Comparison of ENCODE assay signal across 27 cellular contexts in the genomic region with DNA sequence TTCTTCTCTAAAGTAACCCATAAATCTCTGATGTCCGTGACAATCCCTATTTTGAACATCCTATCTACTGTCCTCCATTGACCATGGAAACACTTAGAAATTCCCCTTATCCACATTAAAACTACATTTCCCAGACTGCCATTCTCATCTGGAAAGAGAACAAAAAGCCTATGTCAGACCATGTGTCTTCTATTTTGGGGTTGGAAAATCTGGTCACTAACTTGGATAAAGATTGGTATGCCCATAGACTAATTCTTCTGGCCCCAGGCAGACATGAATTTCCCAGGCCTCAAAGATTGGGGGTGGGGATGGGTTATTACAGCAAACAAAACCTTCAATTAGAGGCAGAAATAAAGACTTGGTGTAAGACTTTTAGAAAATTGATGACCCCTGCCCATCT. TPM values are rescaled to one million over a fixed set of nuclear protein-coding genes. Genes with fewer than 3 reads are reported as not detected.
DNase-seq lines count a peak whose midpoint lies in the region; FAIRE-seq and TF ChIP-seq lines count a peak whose summit lies in the region.
"Had no signal": no experiment of that assay in that cellular context is flagged by ENCODE, and none has a peak within 500 bp of the region (broad histone marks: within the 10 kb centered on the region; RNA-seq: fewer than 3 reads in every experiment).

No MANE protein-coding gene starts in this region.

- no peak overlapping the region for H3K14ac ChIP-seq in H1 (ENCODE audit: insufficient read length)

- no peak overlapping the region for H2BK15ac ChIP-seq in H1 (ENCODE audit: low read length)

- 81% methylated on average over 1 of the region's 1 CpG; no CpG with 5 or more reads in 1 of the 2 experiments for WGBS in H1 (ENCODE audit: extremely low coverage in 1 of 2, insufficient coverage in 1 of 2, insufficient read length in 1 of 2, insufficient replicate concordance in 2 of 2, low coverage in 1 of 2, low lambda C conversion rate in 2 of 2, missing lambda C conversion rate in 1 of 2), 2 experiments
- 100% methylated on average over 1 of the region's 1 CpG for WGBS in mesodermal cell (ENCODE audit: insufficient coverage in 2 of 2), 2 experiments

- no peak overlapping the region for H3K56ac ChIP-seq in H1 (replicated peaks; ENCODE audit: insufficient read length, low read depth, low read length)

- CTCF ChIA-PET in H1 (lab: Charles Lee; ENCODE audit: partially characterized antibody) = interaction anchor here (1.2 to 21.7 kb wide), 5 partner anchors 7 to 119 kb away, joined by 3 to 858 read pairs (median 12); a partner anchor contains a TSS

- no peak overlapping the region for H2BK20ac ChIP-seq in H1 (ENCODE audit: low read length)

- H3K27me3 Mint-ChIP-seq in endothelial cell (ENCODE audit: unreplicated experiment) = peaks cover 11% of the 10 kb centered on the region

- no peak overlapping the region for H3K4me3 Mint-ChIP-seq in endothelial cell (ENCODE audit: unreplicated experiment)
- H3K4me3 Mint-ChIP-seq: activated naive CD8-positive, alpha-beta T cell treated with anti-CD3 and anti-CD28 coated beads, Interleukin-2, amount 10 ng/mL, durations not matched to agents 7 days and 5 days; CD8-positive, alpha-beta T cell; memory B cell; T-helper 1 cell treated with Interleukin-12 subunit alpha and Interleukin-12 subunit beta and Interleukin-4 antibody, amounts not matched to agents 30 μg/mL and 1 μg/mL, for 36 hours; WTC11 had no signal

- H3K9me3 ChIP-seq in H1 (ENCODE audit: insufficient read depth in 2 of 2, low read depth in 1 of 2, low read length in 1 of 2) = no peaks in the 10 kb centered on the region; a peak in 1 of 4 replicates
- no peaks in the 10 kb centered on the region for H3K9me3 ChIP-seq in mesodermal cell (ENCODE audit: control insufficient read depth, low read length)
- H3K9me3 ChIP-seq in BE2C = no peaks in the 10 kb centered on the region
- H3K9me3 ChIP-seq: esophagus muscularis mucosa, HAP-1, psoas muscle had no signal

- no peak overlapping the region for H4K91ac ChIP-seq in H1 (replicated peaks; ENCODE audit: insufficient read length, low read length)

- H4K5ac ChIP-seq in H1 (ENCODE audit: insufficient read length, low read depth, low read length) = no peak overlapping the region

- POLR2A ChIA-PET in H1 (lab: Charles Lee; ENCODE audit: partially characterized antibody) = interaction anchor here (2.1 to 5.0 kb wide), 2 partner anchors 26 to 49 kb away, joined by 5 to 41 read pairs; no protein-coding TSS in a partner anchor

- no peak for TF ChIP-seq EP300 in H1 (IDR thresholded peaks at IDR 0.05; ENCODE audit: borderline replicate concordance in 1 of 2, low read depth in 2 of 2, low read length in 2 of 2)

- H3K23me2 ChIP-seq in H1 (ENCODE audit: low read depth, low read length) = peaks cover 5% of the 10 kb centered on the region

- no peaks in the 10 kb centered on the region for H3K36me3 ChIP-seq in ACC112 (ENCODE audit: insufficient read depth, low read length)
- no peaks in the 10 kb centered on the region for H3K36me3 ChIP-seq in H1 (ENCODE audit: control insufficient read depth in 2 of 4, insufficient read depth in 4 of 4, low read length in 3 of 4)
- no peaks in the 10 kb centered on the region for H3K36me3 ChIP-seq in mesodermal cell (ENCODE audit: control insufficient read depth, insufficient read depth, low read length)
- no peaks in the 10 kb centered on the region for H3K36me3 ChIP-seq in BE2C
- H3K36me3 ChIP-seq: cardiac muscle cell, esophagus muscularis mucosa, HAP-1 had no signal

- H3K4ac ChIP-seq in H1 (replicated peaks; ENCODE audit: insufficient read length, low read depth, low read length) = no peak overlapping the region

- H2AK5ac ChIP-seq in H1 (ENCODE audit: low read depth, low read length) = no peak overlapping the region

- peaks cover 9% of the 10 kb centered on the region for H3K4me1 Mint-ChIP-seq in endothelial cell (ENCODE audit: unreplicated experiment)
- H3K4me1 Mint-ChIP-seq: memory B cell had no signal

- H3K4me1 ChIP-seq in ACC112 (ENCODE audit: control insufficient read depth, insufficient read depth, low read length, unreplicated experiment) (peaks cover 49% of the 10 kb centered on the region), H1 (replicated peaks in 1 of 4; ENCODE audit: control insufficient read depth in 3 of 4, insufficient read depth in 4 of 4, low read length in 3 of 4) (peaks cover 3 to 11% (median 5%) of the 10 kb centered on the region in 4 experiments; a peak in 6 of 7 replicates), mesodermal cell (ENCODE audit: control insufficient read depth, insufficient read depth, low read length, poor library complexity, severe bottlenecking) (peaks cover 51% of the 10 kb centered on the region), BE2C (no peaks in the 10 kb centered on the region)

- H2BK12ac ChIP-seq in H1 (ENCODE audit: low read depth, low read length) = no peak overlapping the region

- H3K23ac ChIP-seq in H1 (ENCODE audit: insufficient read length) = no peak overlapping the region

- no peak overlapping the region for H3K4me2 ChIP-seq in H1 (ENCODE audit: insufficient read depth in 1 of 2, low read depth in 2 of 2, low read length in 2 of 2)

- no peak overlapping the region for H2BK120ac ChIP-seq in H1 (replicated peaks; ENCODE audit: low read depth, low read length)

- H2AFZ ChIP-seq in ACC112 (ENCODE audit: low read length, unreplicated experiment) (no peak overlapping the region), H1 (ENCODE audit: low read length) (no peak overlapping the region)

- H3K18ac ChIP-seq in H1 (ENCODE audit: extremely low read depth, low read length) = no peak overlapping the region

- no peak overlapping the region for H2BK5ac ChIP-seq in H1 (ENCODE audit: low read depth, low read length)

- H3K27me3 ChIP-seq in ACC112 (ENCODE audit: insufficient read depth, low read length) (no peaks in the 10 kb centered on the region), H1 (replicated peaks in 1 of 4; ENCODE audit: control insufficient read depth in 3 of 4, extremely low read depth in 1 of 4, insufficient read depth in 3 of 4, low read length in 3 of 4) (no peaks in the 10 kb centered on the region), BE2C (no peaks in the 10 kb centered on the region)
- H3K27me3 ChIP-seq: cardiac muscle cell, esophagus muscularis mucosa had no signal

- H3K9ac ChIP-seq in H1 (replicated peaks in 1 of 4; ENCODE audit: extremely low read depth in 1 of 4, low read depth in 3 of 4, low read length in 3 of 4) = no peak overlapping the region

- H3K79me1 ChIP-seq in H1 (ENCODE audit: low read depth, low read length) = no peaks in the 10 kb centered on the region

- H3K79me2 ChIP-seq in ACC112 (ENCODE audit: control insufficient read depth, insufficient read depth, low read length, unreplicated experiment) = no peaks in the 10 kb centered on the region
- no peaks in the 10 kb centered on the region for H3K79me2 ChIP-seq in H1 (ENCODE audit: control insufficient read depth in 1 of 2, insufficient read depth in 2 of 2, low read length in 2 of 2)

- FAIRE-seq in H1 (lab: Jason Lieb, UNC) = no peak
- FAIRE-seq: kidney had no signal

- H3K27ac ChIP-seq in ACC112 (ENCODE audit: low read depth, low read length) (peak overlapping the region; percentile 96), H1 (ENCODE audit: low read depth, low read length) (no peak overlapping the region), mesodermal cell (ENCODE audit: low read depth, low read length, severe bottlenecking) (peak overlapping the region; percentile 16)
- H3K27ac ChIP-seq: cardiac muscle cell, esophagus muscularis mucosa, psoas muscle had no signal

- no peak for TF ChIP-seq POLR2A in H1 (IDR thresholded peaks at IDR 0.05; ENCODE audit: control extremely low read depth in 1 of 2, low read depth in 2 of 2, low read length in 2 of 2)

- TF ChIP-seq CTCF in H1 (IDR thresholded peaks at IDR 0.05; ENCODE audit: control extremely low read depth in 1 of 3, insufficient read depth in 1 of 3, low read depth in 1 of 3, low read length in 3 of 3) (no peak), endothelial cell (IDR thresholded peaks at IDR 0.05; ENCODE audit: unreplicated experiment) (no peak), BE2C (IDR thresholded peaks at IDR 0.05; ENCODE audit: low read depth, low read length) (no peak)

- H3K27ac Mint-ChIP-seq in endothelial cell (ENCODE audit: unreplicated experiment) = no peak overlapping the region
- H3K27ac Mint-ChIP-seq: activated naive CD8-positive, alpha-beta T cell treated with anti-CD3 and anti-CD28 coated beads, Interleukin-2, amount 10 ng/mL, durations not matched to agents 7 days and 5 days; CD8-positive, alpha-beta T cell; memory B cell; T-helper 1 cell treated with Interleukin-12 subunit alpha and Interleukin-12 subunit beta and Interleukin-4 antibody, amounts not matched to agents 30 μg/mL and 1 μg/mL, for 36 hours; WTC11 had no signal

- H3K9me3 Mint-ChIP-seq in endothelial cell (ENCODE audit: unreplicated experiment) = no peaks in the 10 kb centered on the region
- H3K9me3 Mint-ChIP-seq: activated naive CD8-positive, alpha-beta T cell treated with anti-CD3 and anti-CD28 coated beads, Interleukin-2, amount 10 ng/mL, durations not matched to agents 7 days and 5 days; CD8-positive, alpha-beta T cell; memory B cell; T-helper 1 cell treated with Interleukin-12 subunit alpha and Interleukin-12 subunit beta and Interleukin-4 antibody, amounts not matched to agents 30 μg/mL and 1 μg/mL, for 36 hours; WTC11 had no signal

- no peak overlapping the region for H4K8ac ChIP-seq in H1 (ENCODE audit: extremely low read depth, insufficient read depth, low read length)

- H4K20me1 ChIP-seq in H1 (replicated peaks in 1 of 2; ENCODE audit: control insufficient read depth in 1 of 2, insufficient read depth in 2 of 2, low read length in 2 of 2) = no peaks in the 10 kb centered on the region

- no peak overlapping the region for H3K4me3 ChIP-seq in ACC112 (ENCODE audit: low read depth, low read length)
- no peak overlapping the region for H3K4me3 ChIP-seq in H1 (ENCODE audit: extremely low read depth in 1 of 4, insufficient read depth in 2 of 4, low read depth in 3 of 4, low read length in 4 of 4)
- H3K4me3 ChIP-seq in mesodermal cell (ENCODE audit: extremely low read depth, insufficient read depth, low read length, poor library complexity, severe bottlenecking) = no peak overlapping the region
- H3K4me3 ChIP-seq in BE2C (ENCODE audit: low read depth, low read length) = no peak overlapping the region
- H3K4me3 ChIP-seq: cardiac muscle cell, esophagus muscularis mucosa, HAP-1, psoas muscle had no signal

- peak; percentile 55 for DNase-seq in NCI-H2227 (lab: John Stamatoyannopoulos, UW; ENCODE audit: unreplicated experiment)
- DNase-seq in H1 (ENCODE audit: low read depth in 1 of 2, low spot score in 2 of 2) = no peak
- no peak for DNase-seq in 8988T
- no peak for DNase-seq in endothelial cell (ENCODE audit: low spot score)
- DNase-seq in BE2C = no peak
- DNase-seq in retina = no peak
- DNase-seq: activated naive CD8-positive, alpha-beta T cell treated with anti-CD3 and anti-CD28 coated beads, Interleukin-2, amount 10 ng/mL, durations not matched to agents 7 days and 5 days; CD8-positive, alpha-beta T cell; DMS79; hippocampal formation; KG1; kidney; NCI-H1048; NCI-H2081 treated with DMSO at 0.1 percent for 48 hours; NCI-H524; Right ventricle myocardium superior had no signal

- no peak for TF ChIP-seq RAD21 in H1 (IDR thresholded peaks at IDR 0.05 in 1 of 2, conservative IDR thresholded peaks at IDR 0.05 in 1 of 2; ENCODE audit: low read depth in 2 of 2, low read length in 2 of 2)

- H3K36me3 Mint-ChIP-seq in endothelial cell (ENCODE audit: low read depth, unreplicated experiment) = peaks cover 5% of the 10 kb centered on the region
- H3K36me3 Mint-ChIP-seq: activated naive CD8-positive, alpha-beta T cell treated with anti-CD3 and anti-CD28 coated beads, Interleukin-2, amount 10 ng/mL, durations not matched to agents 7 days and 5 days; CD8-positive, alpha-beta T cell; memory B cell; WTC11 had no signal

RNA-seq across cellular contexts. Expression of a gene that starts 30.9 kb away (rescaled TPM):
- 12.7 and 13.7 TPM in 2 replicates for total RNA-seq in H1 (2021; fragmentation: NEBNext Ultra II Directional; extraction: Animal tissue kit (Norgen Biotek cat#: 25700))
- polyA plus RNA-seq in H1 (2011; rRNA removed) = 4.1 and 6.5 TPM in 2 replicates
- polyA plus RNA-seq in H1 (2011; cell fraction: cytosol; rRNA removed) = 1.8 TPM
- 5.0 TPM for polyA plus RNA-seq in H1 (2011; cell fraction: nucleus; rRNA removed)
- polyA plus RNA-seq in H1 (2012, experiment 1 of 2) = 10.0 to 16.5 TPM (median 14.4 TPM) in 4 replicates
- polyA plus RNA-seq in H1 (2012, experiment 2 of 2) = 13.8 TPM
- 19.3 TPM for polyA plus RNA-seq in H1 (2013, experiment 1 of 2)
- 23.2 TPM for polyA plus RNA-seq in H1 (2013, experiment 2 of 2)
- polyA minus RNA-seq in H1 (2011; rRNA and poly(A)+ RNA removed) = 2.3 and 5.3 TPM in 2 replicates
- 8.2 TPM for polyA minus RNA-seq in H1 (2011; cell fraction: cytosol; rRNA and poly(A)+ RNA removed)
- polyA minus RNA-seq in H1 (2011; cell fraction: nucleus; rRNA and poly(A)+ RNA removed) = 5.3 TPM
- polyA plus RNA-seq in mesodermal cell (2013, experiment 1 of 2) = 65.3 TPM
- 63.9 TPM for polyA plus RNA-seq in mesodermal cell (2013, experiment 2 of 2)
- total RNA-seq in endothelial cell (ENCODE audit: unreplicated experiment) = 21.6 TPM
- polyA plus RNA-seq in BE2C (2012; ENCODE audit: insufficient read depth, insufficient read length, low read depth) = 0.42 TPM
- total RNA-seq: activated CD8-positive, alpha-beta memory T cell treated with anti-CD3 and anti-CD28 coated beads for 36 hours; activated naive CD8-positive, alpha-beta T cell treated with anti-CD3 and anti-CD28 coated beads, Interleukin-2, amount 10 ng/mL, durations not matched to agents 7 days and 5 days; CD8-positive, alpha-beta T cell had no signal
- polyA plus RNA-seq: neural cell had no signal
